Comparison of ENCODE assay signal across 26 cellular contexts in the genomic region with DNA sequence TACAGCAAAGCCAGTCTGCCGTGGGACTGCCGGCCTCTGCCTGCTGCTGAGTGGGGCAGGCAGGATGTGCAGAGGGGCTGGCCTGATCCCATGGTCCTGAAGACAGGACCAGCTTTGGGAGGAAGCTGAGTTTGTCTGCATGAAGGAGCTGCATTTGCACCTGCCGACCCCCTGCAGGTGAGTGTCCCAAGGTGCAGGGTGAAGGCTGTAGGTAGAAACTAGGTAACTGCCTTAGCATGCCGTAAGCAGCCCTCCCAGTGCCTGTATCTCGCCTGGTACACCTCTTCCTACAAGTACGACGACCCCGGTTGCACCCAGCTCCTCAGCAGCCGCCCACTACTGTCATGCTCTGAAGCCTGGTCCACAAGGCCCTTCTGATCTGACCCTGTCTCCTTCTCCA. TPM values are rescaled to one million over a fixed set of nuclear protein-coding genes. Genes with fewer than 3 reads are reported as not detected.
A peak's percentile ranks its signal among the peaks of the same experiment; 100 is the strongest.
DNase-seq lines count a peak whose midpoint lies in the region; ATAC-seq and TF ChIP-seq lines count a peak whose summit lies in the region.
"Had no signal": no experiment of that assay in that cellular context is flagged by ENCODE, and none has a peak within 500 bp of the region (broad histone marks: within the 10 kb centered on the region; RNA-seq: fewer than 3 reads in every experiment).

No MANE protein-coding gene starts in this region.

- H3K27ac ChIP-seq in coronary artery (peak overlapping the region in 1 of 2 donors; percentile 17), trophoblast cell (ENCODE audit: low read depth, low read length) (no peak overlapping the region)
- H3K27ac ChIP-seq: skin epidermis had no signal

- H3K79me2 ChIP-seq in trophoblast cell (ENCODE audit: control insufficient read depth, insufficient read depth, low read length, poor library complexity): peaks cover 6% of the 10 kb centered on the region

- H3K4me3 Mint-ChIP-seq in HFFc6: no peak overlapping the region
- no peak overlapping the region for H3K4me3 Mint-ChIP-seq in activated CD8-positive, alpha-beta T cell treated with anti-CD3 and anti-CD28 coated beads, Interleukin-2, amount 10 ng/mL, durations not matched to agents 7 days and 5 days
- H3K4me3 Mint-ChIP-seq: activated CD4-positive, alpha-beta memory T cell treated with anti-CD3 and anti-CD28 coated beads for 36 hours; activated naive CD4-positive, alpha-beta T cell treated with anti-CD3 and anti-CD28 coated beads, Interleukin-2, amount 50 U/mL, for 24 hours; dendritic cell treated with granulocyte-macrophage colony-stimulating factor and Interleukin-4, amounts not matched to agents 40 ng/mL and 50 ng/mL, for 4 days; stimulated activated naive CD8-positive, alpha-beta T cell treated with anti-CD3 and anti-CD28 coated beads, Interleukin-15, Interleukin-2, amounts not matched to agents 100 ng/mL and 50 ng/mL, for 24 hours had no signal

- H3K36me3 ChIP-seq in trophoblast cell (ENCODE audit: control insufficient read depth in 1 of 2, insufficient read depth in 2 of 2, low read length in 2 of 2): no peaks in the 10 kb centered on the region
- H3K36me3 ChIP-seq: esophagus squamous epithelium, gastrocnemius medialis had no signal

- TF ChIP-seq CTCF in GM12864 (IDR thresholded peaks at IDR 0.05; ENCODE audit: low read depth, low read length, missing control alignments): peak; percentile 26
- TF ChIP-seq CTCF in HFFc6 (IDR thresholded peaks at IDR 0.05): peak; percentile 15; the same call in 1 of the 2 replicates
- TF ChIP-seq CTCF in coronary artery (IDR thresholded peaks at IDR 0.05): no peak
- no peak for TF ChIP-seq CTCF in foreskin fibroblast (IDR thresholded peaks at IDR 0.05; ENCODE audit: low read depth, low read length)

- H2AK5ac ChIP-seq in trophoblast cell (ENCODE audit: low read length): peak overlapping the region; percentile 11

- H2BK120ac ChIP-seq in trophoblast cell (ENCODE audit: insufficient read depth, low read length, poor library complexity): no peak overlapping the region

- H2BK12ac ChIP-seq in trophoblast cell (ENCODE audit: low read length): peak overlapping the region; percentile 39

- H3K4me2 ChIP-seq in trophoblast cell (ENCODE audit: low read length): no peak overlapping the region

- peaks cover 40% of the 10 kb centered on the region for H3K79me1 ChIP-seq in trophoblast cell (ENCODE audit: low read length)

- peak overlapping the region; percentile 100 for H4K91ac ChIP-seq in trophoblast cell (ENCODE audit: low read depth, low read length)

- no peaks in the 10 kb centered on the region; the same call in 1 of the 2 replicates for H3K27me3 Mint-ChIP-seq in HFFc6 (ENCODE audit: insufficient read depth)
- peaks cover 8% of the 10 kb centered on the region for H3K27me3 Mint-ChIP-seq in activated CD8-positive, alpha-beta T cell treated with anti-CD3 and anti-CD28 coated beads, Interleukin-2, amount 10 ng/mL, durations not matched to agents 7 days and 5 days (ENCODE audit: low read depth)
- H3K27me3 Mint-ChIP-seq: activated CD4-positive, alpha-beta memory T cell treated with anti-CD3 and anti-CD28 coated beads for 36 hours; activated naive CD4-positive, alpha-beta T cell treated with anti-CD3 and anti-CD28 coated beads, Interleukin-2, amount 50 U/mL, for 24 hours; dendritic cell treated with granulocyte-macrophage colony-stimulating factor and Interleukin-4, amounts not matched to agents 40 ng/mL and 50 ng/mL, for 4 days; stimulated activated naive CD8-positive, alpha-beta T cell treated with anti-CD3 and anti-CD28 coated beads, Interleukin-15, Interleukin-2, amounts not matched to agents 100 ng/mL and 50 ng/mL, for 24 hours had no signal

- peaks cover 3% of the 10 kb centered on the region for H3K9me3 ChIP-seq in trophoblast cell (ENCODE audit: insufficient read depth, low read depth, low read length)
- H3K9me3 ChIP-seq: esophagus squamous epithelium, gastrocnemius medialis had no signal

- no peak overlapping the region for H4K12ac ChIP-seq in trophoblast cell (ENCODE audit: low read depth, low read length)

- no peak overlapping the region for H3K23ac ChIP-seq in trophoblast cell (ENCODE audit: low read length)

- no CpG with 5 or more reads among the region's 9 CpGs for WGBS in trophoblast cell (ENCODE audit: extremely low coverage, insufficient coverage, insufficient read length)

- no peak overlapping the region for H3K18ac ChIP-seq in trophoblast cell (ENCODE audit: low read length)

- H3K4me3 ChIP-seq in GM12864 (ENCODE audit: low read depth, low read length): no peak overlapping the region
- H3K4me3 ChIP-seq in coronary artery: no peak overlapping the region
- no peak overlapping the region for H3K4me3 ChIP-seq in trophoblast cell (ENCODE audit: low read depth, low read length)
- no peak overlapping the region for H3K4me3 ChIP-seq in foreskin fibroblast (ENCODE audit: low read depth in 1 of 2, low read length in 2 of 2)
- H3K4me3 ChIP-seq: esophagus squamous epithelium, gastrocnemius medialis, GM12878, skin epidermis had no signal

- ATAC-seq in activated CD8-positive, alpha-beta T cell treated with anti-CD3 and anti-CD28 coated beads, Interleukin-2, amount 10 ng/mL, durations not matched to agents 7 days and 5 days: no peak
- ATAC-seq: activated CD4-positive, CD25-positive, alpha-beta regulatory T cell treated with anti-CD3 and anti-CD28 coated beads, Interleukin-2, amount 50 U/mL, for 24 hours; gastrocnemius medialis; GM12878; left lobe of liver had no signal

- POLR2A ChIA-PET in activated CD8-positive, alpha-beta T cell treated with anti-CD3 and anti-CD28 coated beads, Interleukin-2, amount 10 ng/mL, durations not matched to agents 7 days and 5 days (lab: Charles Lee): no interaction called here

- H3K4ac ChIP-seq in trophoblast cell (ENCODE audit: low read depth, low read length): no peak overlapping the region

- H3K4me1 ChIP-seq in trophoblast cell (ENCODE audit: control insufficient read depth in 1 of 2, insufficient read depth in 2 of 2, low read length in 2 of 2): peaks cover 30% of the 10 kb centered on the region in 2 experiments

- H3K27me3 ChIP-seq in trophoblast cell (ENCODE audit: insufficient read depth, low read length): no peaks in the 10 kb centered on the region
- H3K27me3 ChIP-seq: esophagus squamous epithelium, gastrocnemius medialis had no signal

- CTCF ChIA-PET in activated CD8-positive, alpha-beta T cell treated with anti-CD3 and anti-CD28 coated beads, Interleukin-2, amount 10 ng/mL, durations not matched to agents 7 days and 5 days (lab: Charles Lee): interaction anchor here (1.4 to 1.6 kb wide), 2 partner anchors 8 to 148 kb away, joined by 3 to 5 read pairs; no protein-coding TSS in a partner anchor

- H3K9me3 Mint-ChIP-seq in HFFc6: no peaks in the 10 kb centered on the region
- no peaks in the 10 kb centered on the region for H3K9me3 Mint-ChIP-seq in activated CD8-positive, alpha-beta T cell treated with anti-CD3 and anti-CD28 coated beads, Interleukin-2, amount 10 ng/mL, durations not matched to agents 7 days and 5 days (ENCODE audit: insufficient read depth)
- H3K9me3 Mint-ChIP-seq: activated CD4-positive, alpha-beta memory T cell treated with anti-CD3 and anti-CD28 coated beads for 36 hours; activated naive CD4-positive, alpha-beta T cell treated with anti-CD3 and anti-CD28 coated beads, Interleukin-2, amount 50 U/mL, for 24 hours; dendritic cell treated with granulocyte-macrophage colony-stimulating factor and Interleukin-4, amounts not matched to agents 40 ng/mL and 50 ng/mL, for 4 days; stimulated activated naive CD8-positive, alpha-beta T cell treated with anti-CD3 and anti-CD28 coated beads, Interleukin-15, Interleukin-2, amounts not matched to agents 100 ng/mL and 50 ng/mL, for 24 hours had no signal

- H3K9ac ChIP-seq in trophoblast cell (ENCODE audit: low read length): no peak overlapping the region

- no peak for DNase-seq in GM12864 (ENCODE audit: low read depth)
- no peak for DNase-seq in HFFc6
- peak; percentile 69 for DNase-seq in coronary artery (ENCODE audit: low spot score)
- DNase-seq in trophoblast cell: no peak
- DNase-seq in DMS 273 treated with DMSO at 0.1 percent for 48 hours (lab: John Stamatoyannopoulos, UW): no peak
- DNase-seq in activated CD8-positive, alpha-beta T cell treated with anti-CD3 and anti-CD28 coated beads, Interleukin-2, amount 10 ng/mL, durations not matched to agents 7 days and 5 days: no peak
- no peak for DNase-seq in foreskin fibroblast
- DNase-seq: activated CD4-positive, alpha-beta memory T cell treated with anti-CD3 and anti-CD28 coated beads for 36 hours; activated CD8-positive, alpha-beta memory T cell treated with anti-CD3 and anti-CD28 coated beads, Interleukin-2, amount 50 U/mL, for 48 hours; caudate nucleus; DMS79; esophagus squamous epithelium; gastrocnemius medialis; NCI-H1105; NCI-H2029; NCI-H526 treated with DMSO at 0.1 percent for 48 hours; nucleus accumbens; SIG-M5; SW 1271 had no signal

- H3K36me3 Mint-ChIP-seq in HFFc6 (ENCODE audit: low read depth): no peaks in the 10 kb centered on the region; the same call in 1 of the 2 replicates
- H3K36me3 Mint-ChIP-seq in activated CD8-positive, alpha-beta T cell treated with anti-CD3 and anti-CD28 coated beads, Interleukin-2, amount 10 ng/mL, durations not matched to agents 7 days and 5 days (ENCODE audit: low read depth): no peaks in the 10 kb centered on the region
- H3K36me3 Mint-ChIP-seq: activated CD4-positive, alpha-beta memory T cell treated with anti-CD3 and anti-CD28 coated beads for 36 hours; activated naive CD4-positive, alpha-beta T cell treated with anti-CD3 and anti-CD28 coated beads, Interleukin-2, amount 50 U/mL, for 24 hours had no signal

- H2BK5ac ChIP-seq in trophoblast cell (ENCODE audit: low read depth, low read length, poor library complexity): no peak overlapping the region

- H3K4me1 Mint-ChIP-seq in HFFc6 (ENCODE audit: low read depth): peaks cover 62% of the 10 kb centered on the region
- H3K4me1 Mint-ChIP-seq in activated CD8-positive, alpha-beta T cell treated with anti-CD3 and anti-CD28 coated beads, Interleukin-2, amount 10 ng/mL, durations not matched to agents 7 days and 5 days (ENCODE audit: low read depth): no peaks in the 10 kb centered on the region
- H3K4me1 Mint-ChIP-seq: activated naive CD4-positive, alpha-beta T cell treated with anti-CD3 and anti-CD28 coated beads, Interleukin-2, amount 50 U/mL, for 24 hours had no signal

- H2AFZ ChIP-seq in trophoblast cell (ENCODE audit: insufficient read depth, low read length, poor library complexity): no peak overlapping the region

- H3K27ac Mint-ChIP-seq in HFFc6: no peak overlapping the region
- no peak overlapping the region for H3K27ac Mint-ChIP-seq in activated CD8-positive, alpha-beta T cell treated with anti-CD3 and anti-CD28 coated beads, Interleukin-2, amount 10 ng/mL, durations not matched to agents 7 days and 5 days
- H3K27ac Mint-ChIP-seq: activated CD4-positive, alpha-beta memory T cell treated with anti-CD3 and anti-CD28 coated beads for 36 hours; activated naive CD4-positive, alpha-beta T cell treated with anti-CD3 and anti-CD28 coated beads, Interleukin-2, amount 50 U/mL, for 24 hours; dendritic cell treated with granulocyte-macrophage colony-stimulating factor and Interleukin-4, amounts not matched to agents 40 ng/mL and 50 ng/mL, for 4 days; stimulated activated naive CD8-positive, alpha-beta T cell treated with anti-CD3 and anti-CD28 coated beads, Interleukin-15, Interleukin-2, amounts not matched to agents 100 ng/mL and 50 ng/mL, for 24 hours had no signal

- no peak overlapping the region for H4K8ac ChIP-seq in trophoblast cell (ENCODE audit: low read depth, low read length)

- peak overlapping the region; percentile 12 for H3K14ac ChIP-seq in trophoblast cell (ENCODE audit: low read length)

RNA-seq across cellular contexts. Expression of a gene that starts 34.9 kb away (rescaled TPM):
- total RNA-seq in HFFc6 (2021; fragmentation: NEBNext Ultra II Directional; extraction: Animal tissue kit (Norgen Biotek cat#: 25700)): 100 to 1,000 TPM; 244 to 311 (median 274) TPM
- 83.2 and 85.9 TPM in 2 replicates for polyA plus RNA-seq in trophoblast cell (2013)
- total RNA-seq in activated CD8-positive, alpha-beta T cell treated with anti-CD3 and anti-CD28 coated beads, Interleukin-2, amount 10 ng/mL, durations not matched to agents 7 days and 5 days: not detected

Comparison
In these comparisons a context has a peak if more than half of its experiments do, and no peak if none do; other contexts are left out.
1. CTCF ChIP-seq: peak in GM12864 (single experiment) and HFFc6 (single experiment); none in coronary artery (single experiment) and foreskin fibroblast (single experiment).
2. RNA of a gene that starts 34.9 kb away (total RNA-seq): 244 to 311 TPM in HFFc6; not detected in activated CD8-positive, alpha-beta T cell treated with anti-CD3 and anti-CD28 coated beads, Interleukin-2, amount 10 ng/mL, durations not matched to agents 7 days and 5 days; every median in the first group is over 100 times any median in the second.